Comparison of ENCODE assay signal across 4 cellular contexts in genomic region chr15:22209086-22209485, GRCh38.
DNase-seq lines count a peak whose midpoint lies in the region; ATAC-seq, FAIRE-seq and TF ChIP-seq lines count a peak whose summit lies in the region.
"Not testable (repeated sequence)": the region's sequence is repeated elsewhere in the genome, so short reads cannot be mapped to it uniquely, and the experiment has no call there.

No MANE protein-coding gene starts in this region.

- peak; percentile 91 to 94 for ATAC-seq in activated CD4-positive, CD25-positive, alpha-beta regulatory T cell treated with anti-CD3 and anti-CD28 coated beads, Interleukin-2, amount 50 U/mL, for 24 hours
- ATAC-seq in activated T-cell treated with anti-CD3 and anti-CD28 coated beads, Interleukin-2, amount 50 U/mL, for 4 hours = peak; percentile 82 to 85
- ATAC-seq in activated T-helper 17 cell treated with anti-CD3 and anti-CD28 coated beads, Interleukin-2, amount 50 U/mL, for 72 hours (replicated peaks) = peak; percentile 97

- not testable (repeated sequence) for H3K4me3 Mint-ChIP-seq in activated T-cell treated with anti-CD3 and anti-CD28 coated beads, Interleukin-2, amount 50 U/mL, for 4 hours; activated T-helper 17 cell treated with anti-CD3 and anti-CD28 coated beads, Interleukin-2, amount 50 U/mL, for 72 hours

- H3K4me3 ChIP-seq in bronchial epithelial cell (ENCODE audit: low read depth, low read length) = not testable (repeated sequence)

- not testable (repeated sequence) for H3K36me3 ChIP-seq in bronchial epithelial cell (ENCODE audit: control insufficient read depth, insufficient read depth, low read length)

- not testable (repeated sequence) for H3K9me3 Mint-ChIP-seq in activated T-cell treated with anti-CD3 and anti-CD28 coated beads, Interleukin-2, amount 50 U/mL, for 4 hours; activated T-helper 17 cell treated with anti-CD3 and anti-CD28 coated beads, Interleukin-2, amount 50 U/mL, for 72 hours

- not testable (repeated sequence) for TF ChIP-seq CTCF in bronchial epithelial cell (IDR thresholded peaks at IDR 0.05; ENCODE audit: insufficient read depth, low read length, severe bottlenecking)

- not testable (repeated sequence) for H3K36me3 Mint-ChIP-seq in activated T-cell treated with anti-CD3 and anti-CD28 coated beads, Interleukin-2, amount 50 U/mL, for 4 hours (ENCODE audit: insufficient read depth); activated T-helper 17 cell treated with anti-CD3 and anti-CD28 coated beads, Interleukin-2, amount 50 U/mL, for 72 hours (ENCODE audit: low read depth)

- H3K4me1 Mint-ChIP-seq in activated T-cell treated with anti-CD3 and anti-CD28 coated beads, Interleukin-2, amount 50 U/mL, for 4 hours (ENCODE audit: low read depth); activated T-helper 17 cell treated with anti-CD3 and anti-CD28 coated beads, Interleukin-2, amount 50 U/mL, for 72 hours: not testable (repeated sequence)

- FAIRE-seq in bronchial epithelial cell (lab: Jason Lieb, UNC) = peak; percentile 7

- not testable (repeated sequence) for H3K27ac Mint-ChIP-seq in activated T-helper 17 cell treated with anti-CD3 and anti-CD28 coated beads, Interleukin-2, amount 50 U/mL, for 72 hours

- not testable (repeated sequence) for H3K27me3 Mint-ChIP-seq in activated T-cell treated with anti-CD3 and anti-CD28 coated beads, Interleukin-2, amount 50 U/mL, for 4 hours (ENCODE audit: low read depth); activated T-helper 17 cell treated with anti-CD3 and anti-CD28 coated beads, Interleukin-2, amount 50 U/mL, for 72 hours

- H3K27me3 ChIP-seq in bronchial epithelial cell (ENCODE audit: control insufficient read depth, insufficient read depth, low read length) = not testable (repeated sequence)

- not testable (repeated sequence) for DNase-seq in activated T-cell treated with anti-CD3 and anti-CD28 coated beads, Interleukin-2, amount 50 U/mL, for 4 hours; bronchial epithelial cell (ENCODE audit: low read depth)
